8 cellular contexts compared by ENCODE assay signal in the genomic region with DNA sequence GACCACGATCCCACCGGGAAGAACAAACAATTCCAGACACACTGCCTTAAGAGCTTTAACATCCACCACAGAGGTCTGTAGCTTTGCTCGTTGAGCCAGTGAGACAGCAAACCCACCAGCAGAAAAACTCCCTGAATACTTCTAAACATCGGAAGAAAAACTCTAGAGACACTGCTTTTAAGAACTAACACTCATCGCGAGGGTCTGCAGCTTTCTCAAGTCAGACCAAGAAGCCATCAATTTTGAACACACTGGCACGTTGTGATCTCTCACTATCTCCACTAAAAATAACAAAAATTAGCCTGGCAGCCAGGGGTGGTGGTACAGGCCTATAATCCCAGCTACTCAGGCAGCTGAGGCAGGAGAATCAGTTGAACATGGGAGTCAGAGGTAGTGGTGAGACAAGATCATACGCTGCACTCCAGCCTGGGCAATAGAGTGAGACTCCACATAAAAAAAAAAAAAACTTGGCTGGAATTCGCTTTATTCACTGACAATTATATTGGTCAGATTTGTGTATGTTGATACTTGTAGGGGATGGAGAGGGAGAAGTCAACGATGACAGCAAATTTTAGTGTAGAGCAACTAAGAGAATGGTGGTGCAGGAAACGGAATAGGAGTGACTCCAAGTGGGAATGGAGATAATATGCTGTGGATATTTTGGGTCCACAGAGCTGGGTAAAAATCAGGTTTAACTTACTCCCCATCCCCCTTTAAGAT. TPM values are rescaled to one million over a fixed set of nuclear protein-coding genes. Genes with fewer than 3 reads are reported as not detected.
DNase-seq lines count a peak whose midpoint lies in the region; TF ChIP-seq lines count a peak whose summit lies in the region.

No MANE protein-coding gene starts in this region.

- H3K4me3 Mint-ChIP-seq in nephron progenitor cell = peak overlapping the region; percentile 97

- H3K27ac Mint-ChIP-seq in nephron progenitor cell = peak overlapping the region; percentile 99

- TF ChIP-seq CTCF in BJ (IDR thresholded peaks at IDR 0.05; ENCODE audit: insufficient read depth, low read depth, low read length) (no peak), nephron progenitor cell (IDR thresholded peaks at IDR 0.05) (no peak)

- WGBS in ectodermal cell, 2 experiments = 91 to 92% methylated on average over 11 of the region's 11 CpGs

- POLR2A ChIA-PET in BJ (lab: Charles Lee) = interaction anchor here (0.6 kb wide), 1 partner anchor 28 kb away, joined by 3 read pairs; a partner anchor contains a TSS

- DNase-seq in BJ (ENCODE audit: low read depth) = no peak
- DNase-seq in MG63 = no peak
- DNase-seq in nephron progenitor cell = no peak
- DNase-seq in kidney glomerular epithelial cell (lab: John Stamatoyannopoulos, UW) = no peak
- no peak for DNase-seq in NCI-H2227 (lab: John Stamatoyannopoulos, UW; ENCODE audit: unreplicated experiment)
- no peak for DNase-seq in activated CD4-positive, CD25-positive, alpha-beta regulatory T cell treated with anti-CD3 and anti-CD28 coated beads, Interleukin-2, amount 50 U/mL, for 72 hours
- no peak for DNase-seq in hippocampal formation (lab: John Stamatoyannopoulos, UW)

- peak overlapping the region; percentile 73 for H3K27ac ChIP-seq in ectodermal cell (ENCODE audit: insufficient read depth, low read depth, low read length, poor library complexity, severe bottlenecking)

- peaks cover 17% of the 10 kb centered on the region for H3K4me1 ChIP-seq in ectodermal cell (ENCODE audit: control insufficient read depth, insufficient read depth, low read length)

- peaks cover 22% of the 10 kb centered on the region for H3K36me3 Mint-ChIP-seq in nephron progenitor cell (ENCODE audit: low read depth)

- no peaks in the 10 kb centered on the region for H3K27me3 Mint-ChIP-seq in nephron progenitor cell (ENCODE audit: low read depth, poor library complexity)

- peaks cover 46% of the 10 kb centered on the region for H3K4me1 Mint-ChIP-seq in nephron progenitor cell

- H3K27me3 ChIP-seq in BJ (ENCODE audit: control insufficient read depth, insufficient read depth, low read length) (no peaks in the 10 kb centered on the region), MG63 (no peaks in the 10 kb centered on the region), ectodermal cell (ENCODE audit: control insufficient read depth, insufficient read depth, low read length, poor library complexity, severe bottlenecking) (no peaks in the 10 kb centered on the region)

- CTCF ChIA-PET in BJ (lab: Yijun Ruan, JAX) = interaction anchor here (0.8 to 3.7 kb wide), 4 partner anchors 11 to 333 kb away, joined by 3 to 12 read pairs (median 4); no protein-coding TSS in a partner anchor

- H3K9me3 ChIP-seq in MG63 = peaks cover 11% of the 10 kb centered on the region
- H3K9me3 ChIP-seq in ectodermal cell (ENCODE audit: control insufficient read depth, low read length) = no peaks in the 10 kb centered on the region

- peaks cover 15% of the 10 kb centered on the region for H3K9me3 Mint-ChIP-seq in nephron progenitor cell

- H3K36me3 ChIP-seq in BJ (ENCODE audit: control insufficient read depth, insufficient read depth, low read length) (peaks cover 5% of the 10 kb centered on the region), MG63 (peaks cover 25% of the 10 kb centered on the region), ectodermal cell (ENCODE audit: control insufficient read depth, insufficient read depth, low read length) (peaks cover 5% of the 10 kb centered on the region)

- H3K4me3 ChIP-seq in BJ (ENCODE audit: low read depth, low read length) = peak overlapping the region; percentile 61
- H3K4me3 ChIP-seq in MG63 = peak overlapping the region; percentile 81
- H3K4me3 ChIP-seq in ectodermal cell (ENCODE audit: insufficient read depth, low read depth, low read length) = peak overlapping the region; percentile 51

RNA-seq across cellular contexts. Expression of a gene that starts 0.9 kb away (rescaled TPM):
- polyA plus RNA-seq in BJ (2011; rRNA removed) = 210 and 226 TPM in 2 replicates
- polyA minus RNA-seq in BJ (2011; rRNA and poly(A)+ RNA removed) = 37.5 and 45.8 TPM in 2 replicates
- total RNA-seq in MG63 (2014; rRNA removed; shearing (Covaris generic); ENCODE audit: low replicate concordance) = 273 and 374 TPM in 2 replicates
- 138 TPM for polyA plus RNA-seq in ectodermal cell (2013, experiment 1 of 4)
- 145 TPM for polyA plus RNA-seq in ectodermal cell (2013, experiment 2 of 4)
- polyA plus RNA-seq in ectodermal cell (2013, experiment 3 of 4) = 162 TPM
- polyA plus RNA-seq in ectodermal cell (2013, experiment 4 of 4) = 171 TPM

RNA-seq across cellular contexts. Expression of a gene that starts 25.6 kb away (rescaled TPM):
- 52.4 and 89.4 TPM in 2 replicates for polyA plus RNA-seq in BJ (2011; rRNA removed)
- polyA minus RNA-seq in BJ (2011; rRNA and poly(A)+ RNA removed) = 14.8 and 21.4 TPM in 2 replicates
- 404 and 423 TPM in 2 replicates for total RNA-seq in MG63 (2014; rRNA removed; shearing (Covaris generic); ENCODE audit: low replicate concordance)
- 81.0 TPM for polyA plus RNA-seq in ectodermal cell (2013, experiment 1 of 4)
- polyA plus RNA-seq in ectodermal cell (2013, experiment 2 of 4) = 91.7 TPM
- 86.5 TPM for polyA plus RNA-seq in ectodermal cell (2013, experiment 3 of 4)
- polyA plus RNA-seq in ectodermal cell (2013, experiment 4 of 4) = 84.5 TPM

RNA-seq across cellular contexts. Expression of a gene that starts 27.2 kb away (rescaled TPM):
- 10.8 and 15.3 TPM in 2 replicates for polyA plus RNA-seq in BJ (2011; rRNA removed)
- 4.3 and 6.4 TPM in 2 replicates for polyA minus RNA-seq in BJ (2011; rRNA and poly(A)+ RNA removed)
- 142 and 161 TPM in 2 replicates for total RNA-seq in MG63 (2014; rRNA removed; shearing (Covaris generic); ENCODE audit: low replicate concordance)
- polyA plus RNA-seq in ectodermal cell (2013, experiment 1 of 4) = 23.1 TPM
- polyA plus RNA-seq in ectodermal cell (2013, experiment 2 of 4) = 22.5 TPM
- polyA plus RNA-seq in ectodermal cell (2013, experiment 3 of 4) = 21.5 TPM
- 18.8 TPM for polyA plus RNA-seq in ectodermal cell (2013, experiment 4 of 4)

RNA-seq across cellular contexts. Expression of a gene that starts 27.6 kb away (rescaled TPM):
- 0.28 and 0.74 TPM in 2 replicates for polyA plus RNA-seq in BJ (2011; rRNA removed)
- not detected in 2 replicates for polyA minus RNA-seq in BJ (2011; rRNA and poly(A)+ RNA removed)
- total RNA-seq in MG63 (2014; rRNA removed; shearing (Covaris generic); ENCODE audit: low replicate concordance) = not detected in 2 replicates
- 3.6 TPM for polyA plus RNA-seq in ectodermal cell (2013, experiment 1 of 4)
- 5.4 TPM for polyA plus RNA-seq in ectodermal cell (2013, experiment 2 of 4)
- 3.5 TPM for polyA plus RNA-seq in ectodermal cell (2013, experiment 3 of 4)
- 4.5 TPM for polyA plus RNA-seq in ectodermal cell (2013, experiment 4 of 4)
